13 cellular contexts compared by ENCODE assay signal in the genomic region with DNA sequence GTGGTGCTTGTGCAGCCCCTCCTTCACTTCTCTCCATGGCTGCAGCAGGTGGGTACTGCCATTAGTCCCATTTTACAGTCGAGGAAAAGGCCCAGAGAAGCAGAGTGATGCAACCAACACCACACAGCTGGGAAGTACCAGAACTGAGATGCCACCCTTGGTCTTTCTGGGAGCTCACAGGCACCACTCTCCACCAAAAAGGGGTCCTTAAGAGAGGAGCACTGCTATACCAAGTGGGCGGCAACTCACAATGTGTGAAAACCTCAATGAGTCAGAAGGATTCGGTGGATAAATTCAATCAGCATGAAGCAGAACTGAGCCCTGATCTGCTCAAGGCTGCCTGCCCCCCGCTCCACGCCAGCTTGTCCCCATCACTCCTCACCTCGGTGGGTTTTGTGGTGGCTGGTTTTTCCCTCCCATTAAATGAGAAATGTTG.
DNase-seq lines count a peak whose midpoint lies in the region; ATAC-seq and TF ChIP-seq lines count a peak whose summit lies in the region.
"Had no signal": no experiment of that assay in that cellular context is flagged by ENCODE, and none has a peak within 500 bp of the region (broad histone marks: within the 10 kb centered on the region; RNA-seq: fewer than 3 reads in every experiment).

No MANE protein-coding gene starts in this region.

- TF ChIP-seq POLR2A in prostate gland (IDR thresholded peaks at IDR 0.05) = no peak

- H3K27me3 ChIP-seq in prostate gland (replicated peaks; ENCODE audit: insufficient read depth) = no peaks in the 10 kb centered on the region
- no peaks in the 10 kb centered on the region for H3K27me3 ChIP-seq in smooth muscle cell (ENCODE audit: low read depth)
- H3K27me3 ChIP-seq: body of pancreas, sigmoid colon had no signal

- no peaks in the 10 kb centered on the region for H3K79me2 ChIP-seq in smooth muscle cell (ENCODE audit: low read depth)

- WGBS in prostate gland = 87% methylated on average over 6 of the region's 6 CpGs
- WGBS in smooth muscle cell (ENCODE audit: low lambda C conversion rate) = 64% methylated on average over 6 of the region's 6 CpGs

- TF ChIP-seq CTCF in GM10266 (IDR thresholded peaks at IDR 0.05; ENCODE audit: control insufficient read depth, insufficient read depth, low read depth, missing control alignments) = no peak
- TF ChIP-seq CTCF in prostate gland (IDR thresholded peaks at IDR 0.05) = no peak
- TF ChIP-seq CTCF in smooth muscle cell (IDR thresholded peaks at IDR 0.05; ENCODE audit: borderline replicate concordance, insufficient read depth, poor library complexity, severe bottlenecking) = no peak

- H4K20me1 ChIP-seq in smooth muscle cell (ENCODE audit: low read depth) = no peaks in the 10 kb centered on the region

- H3K9me3 ChIP-seq in prostate gland (no peaks in the 10 kb centered on the region), smooth muscle cell (replicated peaks; ENCODE audit: low read depth) (no peaks in the 10 kb centered on the region)
- H3K9me3 ChIP-seq: body of pancreas, sigmoid colon had no signal

- H3K36me3 ChIP-seq in prostate gland (no peaks in the 10 kb centered on the region), smooth muscle cell (ENCODE audit: low read depth) (no peaks in the 10 kb centered on the region)
- H3K36me3 ChIP-seq: sigmoid colon had no signal

- no peaks in the 10 kb centered on the region for H3K4me1 ChIP-seq in prostate gland (replicated peaks)
- peaks cover 13% of the 10 kb centered on the region for H3K4me1 ChIP-seq in smooth muscle cell (ENCODE audit: low read depth)
- H3K4me1 ChIP-seq: body of pancreas, sigmoid colon had no signal

- H3K27ac ChIP-seq in prostate gland = no peak overlapping the region
- H3K27ac ChIP-seq in smooth muscle cell (ENCODE audit: low read depth) = no peak overlapping the region
- H3K27ac ChIP-seq: body of pancreas, sigmoid colon had no signal

- intact Hi-C loops in prostate gland (cut with DNase I) = no loop called here

- H3K4me3 ChIP-seq in prostate gland (no peak overlapping the region), smooth muscle cell (no peak overlapping the region)
- H3K4me3 ChIP-seq: body of pancreas, sigmoid colon had no signal

- DNase-seq in GM10266 (ENCODE audit: extremely low spot score) = peak; percentile 49
- DNase-seq in activated CD8-positive, alpha-beta memory T cell treated with anti-CD3 and anti-CD28 coated beads for 48 hours (ENCODE audit: low read depth in 2 of 3, low spot score in 2 of 3) = peak; percentile 20 to 59 (median 25)
- peak; percentile 27 to 45 (median 40) for DNase-seq in stimulated activated CD4-positive, alpha-beta T cell treated with anti-CD3 and anti-CD28 coated beads, Interleukin-12 subunit alpha, Interleukin-12 subunit beta, amount 100 ng/mL, for 48 hours (ENCODE audit: low read depth in 2 of 3, low spot score in 1 of 3)
- no peak for DNase-seq in prostate gland (ENCODE audit: low spot score)
- DNase-seq in NCI-H187 treated with DMSO at 0.1 percent for 48 hours (lab: John Stamatoyannopoulos, UW) = no peak
- no peak for DNase-seq in NCI-H1694 (lab: John Stamatoyannopoulos, UW)
- DNase-seq in smooth muscle cell (lab: John Stamatoyannopoulos, UW; ENCODE audit: unreplicated experiment) = no peak
- DNase-seq: body of pancreas, hippocampal formation, NCI-H2171 treated with DMSO at 0.1 percent for 48 hours, sigmoid colon, substantia nigra had no signal

- H2AFZ ChIP-seq in smooth muscle cell (ENCODE audit: low read depth) = no peak overlapping the region

- ATAC-seq in GM19463 (IDR thresholded peaks at IDR 0.05; ENCODE audit: unreplicated experiment) = peak; percentile 86
- ATAC-seq: body of pancreas had no signal

- no peak overlapping the region for H3K4me2 ChIP-seq in smooth muscle cell

- H3K9ac ChIP-seq in smooth muscle cell (ENCODE audit: low read depth) = no peak overlapping the region

- H3F3A ChIP-seq in smooth muscle cell (ENCODE audit: low read depth) = no peaks in the 10 kb centered on the region

Comparison
In these comparisons a context has a peak if more than half of its experiments do, and no peak if none do; other contexts are left out.
1. DNase-seq: peak in GM10266 (single experiment), activated CD8-positive, alpha-beta memory T cell treated with anti-CD3 and anti-CD28 coated beads for 48 hours (3 of 3) and stimulated activated CD4-positive, alpha-beta T cell treated with anti-CD3 and anti-CD28 coated beads, Interleukin-12 subunit alpha, Interleukin-12 subunit beta, amount 100 ng/mL, for 48 hours (3 of 3); none in prostate gland (single experiment), NCI-H187 treated with DMSO at 0.1 percent for 48 hours (single experiment), NCI-H1694 (single experiment) and smooth muscle cell (single experiment).